Comparison of ENCODE assay signal across 1 cellular context in the genomic region with DNA sequence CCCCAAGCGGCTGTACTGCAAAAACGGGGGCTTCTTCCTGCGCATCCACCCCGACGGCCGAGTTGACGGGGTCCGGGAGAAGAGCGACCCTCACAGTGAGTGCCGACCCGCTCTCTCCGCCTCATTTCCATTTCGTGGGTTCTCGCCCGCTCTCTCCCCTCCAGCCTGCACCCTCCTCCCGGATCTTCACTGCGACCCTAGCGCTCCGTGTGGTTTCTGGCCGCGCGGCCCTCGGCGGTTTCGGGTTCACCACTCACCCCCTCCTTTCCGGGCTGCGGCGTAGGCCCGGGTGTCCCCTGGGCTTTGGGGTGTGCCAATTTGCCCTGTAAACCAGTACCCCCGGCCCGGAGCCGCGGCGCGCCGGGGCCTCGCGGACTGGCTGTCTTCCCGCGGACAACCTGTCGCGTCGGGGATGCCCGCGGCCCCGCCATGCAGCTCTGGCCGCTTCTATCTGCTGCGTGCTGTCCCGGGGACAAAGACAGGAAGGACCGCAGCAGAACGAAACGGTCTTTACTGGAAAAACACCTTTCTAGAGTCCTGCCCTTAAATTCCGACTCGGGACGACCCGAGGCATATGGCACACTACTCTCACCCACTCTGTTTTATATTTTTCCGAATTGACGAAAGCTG.
A peak's percentile ranks its signal among the peaks of the same experiment; 100 is the strongest.
TF ChIP-seq lines count a peak whose summit lies in the region.

No MANE protein-coding gene starts in this region.

TF ChIP-seq in K562, 482 proteins besides CTCF, POLR2A, EP300 and RAD21 (continued from another document and continues in another):
- TF ChIP-seq, protein P1, sequence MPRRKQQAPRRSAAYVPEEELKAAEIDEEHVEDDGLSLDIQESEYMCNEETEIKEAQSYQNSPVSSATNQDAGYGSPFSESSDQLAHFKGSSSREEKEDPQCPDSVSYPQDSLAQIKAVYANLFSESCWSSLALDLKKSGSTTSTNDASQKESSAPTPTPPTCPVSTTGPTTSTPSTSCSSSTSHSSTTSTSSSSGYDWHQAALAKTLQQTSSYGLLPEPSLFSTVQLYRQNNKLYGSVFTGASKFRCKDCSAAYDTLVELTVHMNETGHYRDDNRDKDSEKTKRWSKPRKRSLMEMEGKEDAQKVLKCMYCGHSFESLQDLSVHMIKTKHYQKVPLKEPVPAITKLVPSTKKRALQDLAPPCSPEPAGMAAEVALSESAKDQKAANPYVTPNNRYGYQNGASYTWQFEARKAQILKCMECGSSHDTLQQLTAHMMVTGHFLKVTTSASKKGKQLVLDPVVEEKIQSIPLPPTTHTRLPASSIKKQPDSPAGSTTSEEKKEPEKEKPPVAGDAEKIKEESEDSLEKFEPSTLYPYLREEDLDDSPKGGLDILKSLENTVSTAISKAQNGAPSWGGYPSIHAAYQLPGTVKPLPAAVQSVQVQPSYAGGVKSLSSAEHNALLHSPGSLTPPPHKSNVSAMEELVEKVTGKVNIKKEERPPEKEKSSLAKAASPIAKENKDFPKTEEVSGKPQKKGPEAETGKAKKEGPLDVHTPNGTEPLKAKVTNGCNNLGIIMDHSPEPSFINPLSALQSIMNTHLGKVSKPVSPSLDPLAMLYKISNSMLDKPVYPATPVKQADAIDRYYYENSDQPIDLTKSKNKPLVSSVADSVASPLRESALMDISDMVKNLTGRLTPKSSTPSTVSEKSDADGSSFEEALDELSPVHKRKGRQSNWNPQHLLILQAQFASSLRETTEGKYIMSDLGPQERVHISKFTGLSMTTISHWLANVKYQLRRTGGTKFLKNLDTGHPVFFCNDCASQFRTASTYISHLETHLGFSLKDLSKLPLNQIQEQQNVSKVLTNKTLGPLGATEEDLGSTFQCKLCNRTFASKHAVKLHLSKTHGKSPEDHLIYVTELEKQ (CRISPR knock-in tag; IDR thresholded peaks at IDR 0.05) = no peak
- TF ChIP-seq DMBX1 (CRISPR knock-in tag; IDR thresholded peaks at IDR 0.05; ENCODE audit: borderline replicate concordance) (no peak), ZNF507 (tag; conservative IDR thresholded peaks at IDR 0.05) (no peak), KHSRP (IDR thresholded peaks at IDR 0.05) (no peak), ZC3H11A (IDR thresholded peaks at IDR 0.05; ENCODE audit: low read depth, low read length) (no peak), JUNB (CRISPR knock-in tag; conservative IDR thresholded peaks at IDR 0.05) (no peak), NFE2 (IDR thresholded peaks at IDR 0.05; ENCODE audit: low read depth) (no peak), TAF1 (IDR thresholded peaks at IDR 0.05; ENCODE audit: control insufficient read depth, extremely low read depth, insufficient read depth, low read length, severe bottlenecking) (peak; percentile 61), RBM15 (IDR thresholded peaks at IDR 0.05; ENCODE audit: insufficient read depth, low read length) (no peak), SMARCA4 (IDR thresholded peaks at IDR 0.05) (no peak), ZNF212 (CRISPR knock-in tag; IDR thresholded peaks at IDR 0.05) (no peak), BRF1 (IDR thresholded peaks at IDR 0.05; ENCODE audit: borderline replicate concordance, extremely low read depth, insufficient read length) (no peak), CHD1 (IDR thresholded peaks at IDR 0.05; ENCODE audit: low read length) (peak; percentile 70), NCOA6 (IDR thresholded peaks at IDR 0.05) (peak; percentile 64), SRF (CRISPR knock-in tag; IDR thresholded peaks at IDR 0.05) (0 out of 4 replicates have a peak, but pooled peaks of 1 of the 2 experiments have one; percentile 48), HNRNPUL1 (IDR thresholded peaks at IDR 0.05; ENCODE audit: low read length) (no peak), SAP30 (IDR thresholded peaks at IDR 0.05; ENCODE audit: borderline replicate concordance, insufficient read depth, low read depth, low read length, poor library complexity, severe bottlenecking) (no peak)
- TF ChIP-seq, protein P2, sequence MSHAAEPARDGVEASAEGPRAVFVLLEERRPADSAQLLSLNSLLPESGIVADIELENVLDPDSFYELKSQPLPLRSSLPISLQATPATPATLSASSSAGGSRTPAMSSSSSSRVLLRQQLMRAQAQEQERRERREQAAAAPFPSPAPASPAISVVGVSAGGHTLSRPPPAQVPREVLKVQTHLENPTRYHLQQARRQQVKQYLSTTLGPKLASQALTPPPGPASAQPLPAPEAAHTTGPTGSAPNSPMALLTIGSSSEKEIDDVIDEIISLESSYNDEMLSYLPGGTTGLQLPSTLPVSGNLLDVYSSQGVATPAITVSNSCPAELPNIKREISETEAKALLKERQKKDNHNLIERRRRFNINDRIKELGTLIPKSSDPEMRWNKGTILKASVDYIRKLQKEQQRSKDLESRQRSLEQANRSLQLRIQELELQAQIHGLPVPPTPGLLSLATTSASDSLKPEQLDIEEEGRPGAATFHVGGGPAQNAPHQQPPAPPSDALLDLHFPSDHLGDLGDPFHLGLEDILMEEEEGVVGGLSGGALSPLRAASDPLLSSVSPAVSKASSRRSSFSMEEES (CRISPR knock-in tag; IDR thresholded peaks at IDR 0.05) = no peak
- TF ChIP-seq, protein P3, sequence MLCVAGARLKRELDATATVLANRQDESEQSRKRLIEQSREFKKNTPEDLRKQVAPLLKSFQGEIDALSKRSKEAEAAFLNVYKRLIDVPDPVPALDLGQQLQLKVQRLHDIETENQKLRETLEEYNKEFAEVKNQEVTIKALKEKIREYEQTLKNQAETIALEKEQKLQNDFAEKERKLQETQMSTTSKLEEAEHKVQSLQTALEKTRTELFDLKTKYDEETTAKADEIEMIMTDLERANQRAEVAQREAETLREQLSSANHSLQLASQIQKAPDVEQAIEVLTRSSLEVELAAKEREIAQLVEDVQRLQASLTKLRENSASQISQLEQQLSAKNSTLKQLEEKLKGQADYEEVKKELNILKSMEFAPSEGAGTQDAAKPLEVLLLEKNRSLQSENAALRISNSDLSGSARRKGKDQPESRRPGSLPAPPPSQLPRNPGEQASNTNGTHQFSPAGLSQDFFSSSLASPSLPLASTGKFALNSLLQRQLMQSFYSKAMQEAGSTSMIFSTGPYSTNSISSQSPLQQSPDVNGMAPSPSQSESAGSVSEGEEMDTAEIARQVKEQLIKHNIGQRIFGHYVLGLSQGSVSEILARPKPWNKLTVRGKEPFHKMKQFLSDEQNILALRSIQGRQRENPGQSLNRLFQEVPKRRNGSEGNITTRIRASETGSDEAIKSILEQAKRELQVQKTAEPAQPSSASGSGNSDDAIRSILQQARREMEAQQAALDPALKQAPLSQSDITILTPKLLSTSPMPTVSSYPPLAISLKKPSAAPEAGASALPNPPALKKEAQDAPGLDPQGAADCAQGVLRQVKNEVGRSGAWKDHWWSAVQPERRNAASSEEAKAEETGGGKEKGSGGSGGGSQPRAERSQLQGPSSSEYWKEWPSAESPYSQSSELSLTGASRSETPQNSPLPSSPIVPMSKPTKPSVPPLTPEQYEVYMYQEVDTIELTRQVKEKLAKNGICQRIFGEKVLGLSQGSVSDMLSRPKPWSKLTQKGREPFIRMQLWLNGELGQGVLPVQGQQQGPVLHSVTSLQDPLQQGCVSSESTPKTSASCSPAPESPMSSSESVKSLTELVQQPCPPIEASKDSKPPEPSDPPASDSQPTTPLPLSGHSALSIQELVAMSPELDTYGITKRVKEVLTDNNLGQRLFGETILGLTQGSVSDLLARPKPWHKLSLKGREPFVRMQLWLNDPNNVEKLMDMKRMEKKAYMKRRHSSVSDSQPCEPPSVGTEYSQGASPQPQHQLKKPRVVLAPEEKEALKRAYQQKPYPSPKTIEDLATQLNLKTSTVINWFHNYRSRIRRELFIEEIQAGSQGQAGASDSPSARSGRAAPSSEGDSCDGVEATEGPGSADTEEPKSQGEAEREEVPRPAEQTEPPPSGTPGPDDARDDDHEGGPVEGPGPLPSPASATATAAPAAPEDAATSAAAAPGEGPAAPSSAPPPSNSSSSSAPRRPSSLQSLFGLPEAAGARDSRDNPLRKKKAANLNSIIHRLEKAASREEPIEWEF (CRISPR knock-in tag; IDR thresholded peaks at IDR 0.05) = no peak
- TF ChIP-seq, protein P4, sequence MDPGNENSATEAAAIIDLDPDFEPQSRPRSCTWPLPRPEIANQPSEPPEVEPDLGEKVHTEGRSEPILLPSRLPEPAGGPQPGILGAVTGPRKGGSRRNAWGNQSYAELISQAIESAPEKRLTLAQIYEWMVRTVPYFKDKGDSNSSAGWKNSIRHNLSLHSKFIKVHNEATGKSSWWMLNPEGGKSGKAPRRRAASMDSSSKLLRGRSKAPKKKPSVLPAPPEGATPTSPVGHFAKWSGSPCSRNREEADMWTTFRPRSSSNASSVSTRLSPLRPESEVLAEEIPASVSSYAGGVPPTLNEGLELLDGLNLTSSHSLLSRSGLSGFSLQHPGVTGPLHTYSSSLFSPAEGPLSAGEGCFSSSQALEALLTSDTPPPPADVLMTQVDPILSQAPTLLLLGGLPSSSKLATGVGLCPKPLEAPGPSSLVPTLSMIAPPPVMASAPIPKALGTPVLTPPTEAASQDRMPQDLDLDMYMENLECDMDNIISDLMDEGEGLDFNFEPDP (CRISPR knock-in tag; IDR thresholded peaks at IDR 0.05) = no peak
- TF ChIP-seq, protein P5, sequence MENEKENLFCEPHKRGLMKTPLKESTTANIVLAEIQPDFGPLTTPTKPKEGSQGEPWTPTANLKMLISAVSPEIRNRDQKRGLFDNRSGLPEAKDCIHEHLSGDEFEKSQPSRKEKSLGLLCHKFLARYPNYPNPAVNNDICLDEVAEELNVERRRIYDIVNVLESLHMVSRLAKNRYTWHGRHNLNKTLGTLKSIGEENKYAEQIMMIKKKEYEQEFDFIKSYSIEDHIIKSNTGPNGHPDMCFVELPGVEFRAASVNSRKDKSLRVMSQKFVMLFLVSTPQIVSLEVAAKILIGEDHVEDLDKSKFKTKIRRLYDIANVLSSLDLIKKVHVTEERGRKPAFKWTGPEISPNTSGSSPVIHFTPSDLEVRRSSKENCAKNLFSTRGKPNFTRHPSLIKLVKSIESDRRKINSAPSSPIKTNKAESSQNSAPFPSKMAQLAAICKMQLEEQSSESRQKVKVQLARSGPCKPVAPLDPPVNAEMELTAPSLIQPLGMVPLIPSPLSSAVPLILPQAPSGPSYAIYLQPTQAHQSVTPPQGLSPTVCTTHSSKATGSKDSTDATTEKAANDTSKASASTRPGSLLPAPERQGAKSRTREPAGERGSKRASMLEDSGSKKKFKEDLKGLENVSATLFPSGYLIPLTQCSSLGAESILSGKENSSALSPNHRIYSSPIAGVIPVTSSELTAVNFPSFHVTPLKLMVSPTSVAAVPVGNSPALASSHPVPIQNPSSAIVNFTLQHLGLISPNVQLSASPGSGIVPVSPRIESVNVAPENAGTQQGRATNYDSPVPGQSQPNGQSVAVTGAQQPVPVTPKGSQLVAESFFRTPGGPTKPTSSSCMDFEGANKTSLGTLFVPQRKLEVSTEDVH (IDR thresholded peaks at IDR 0.05; ENCODE audit: low read depth, partially characterized antibody) = no peak
- TF ChIP-seq, protein P6, sequence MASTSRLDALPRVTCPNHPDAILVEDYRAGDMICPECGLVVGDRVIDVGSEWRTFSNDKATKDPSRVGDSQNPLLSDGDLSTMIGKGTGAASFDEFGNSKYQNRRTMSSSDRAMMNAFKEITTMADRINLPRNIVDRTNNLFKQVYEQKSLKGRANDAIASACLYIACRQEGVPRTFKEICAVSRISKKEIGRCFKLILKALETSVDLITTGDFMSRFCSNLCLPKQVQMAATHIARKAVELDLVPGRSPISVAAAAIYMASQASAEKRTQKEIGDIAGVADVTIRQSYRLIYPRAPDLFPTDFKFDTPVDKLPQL (IDR thresholded peaks at IDR 0.05; ENCODE audit: extremely low read depth, insufficient read length) = no peak
- TF ChIP-seq, protein P7, sequence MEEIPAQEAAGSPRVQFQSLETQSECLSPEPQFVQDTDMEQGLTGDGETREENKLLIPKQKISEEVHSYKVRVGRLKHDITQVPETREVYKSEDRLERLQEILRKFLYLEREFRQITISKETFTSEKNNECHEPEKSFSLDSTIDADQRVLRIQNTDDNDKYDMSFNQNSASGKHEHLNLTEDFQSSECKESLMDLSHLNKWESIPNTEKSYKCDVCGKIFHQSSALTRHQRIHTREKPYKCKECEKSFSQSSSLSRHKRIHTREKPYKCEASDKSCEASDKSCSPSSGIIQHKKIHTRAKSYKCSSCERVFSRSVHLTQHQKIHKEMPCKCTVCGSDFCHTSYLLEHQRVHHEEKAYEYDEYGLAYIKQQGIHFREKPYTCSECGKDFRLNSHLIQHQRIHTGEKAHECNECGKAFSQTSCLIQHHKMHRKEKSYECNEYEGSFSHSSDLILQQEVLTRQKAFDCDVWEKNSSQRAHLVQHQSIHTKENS (CRISPR knock-in tag; IDR thresholded peaks at IDR 0.05) = no peak
- TF ChIP-seq, protein P8, sequence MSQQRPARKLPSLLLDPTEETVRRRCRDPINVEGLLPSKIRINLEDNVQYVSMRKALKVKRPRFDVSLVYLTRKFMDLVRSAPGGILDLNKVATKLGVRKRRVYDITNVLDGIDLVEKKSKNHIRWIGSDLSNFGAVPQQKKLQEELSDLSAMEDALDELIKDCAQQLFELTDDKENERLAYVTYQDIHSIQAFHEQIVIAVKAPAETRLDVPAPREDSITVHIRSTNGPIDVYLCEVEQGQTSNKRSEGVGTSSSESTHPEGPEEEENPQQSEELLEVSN (IDR thresholded peaks at IDR 0.05; ENCODE audit: borderline replicate concordance in 1 of 2, extremely low read depth in 1 of 2, insufficient read depth in 1 of 2, insufficient read length in 1 of 2, low read depth in 1 of 2, low read length in 1 of 2, poor library complexity in 1 of 2, severe bottlenecking in 1 of 2) = peak; percentile 32 to 75
- TF ChIP-seq, protein P9, sequence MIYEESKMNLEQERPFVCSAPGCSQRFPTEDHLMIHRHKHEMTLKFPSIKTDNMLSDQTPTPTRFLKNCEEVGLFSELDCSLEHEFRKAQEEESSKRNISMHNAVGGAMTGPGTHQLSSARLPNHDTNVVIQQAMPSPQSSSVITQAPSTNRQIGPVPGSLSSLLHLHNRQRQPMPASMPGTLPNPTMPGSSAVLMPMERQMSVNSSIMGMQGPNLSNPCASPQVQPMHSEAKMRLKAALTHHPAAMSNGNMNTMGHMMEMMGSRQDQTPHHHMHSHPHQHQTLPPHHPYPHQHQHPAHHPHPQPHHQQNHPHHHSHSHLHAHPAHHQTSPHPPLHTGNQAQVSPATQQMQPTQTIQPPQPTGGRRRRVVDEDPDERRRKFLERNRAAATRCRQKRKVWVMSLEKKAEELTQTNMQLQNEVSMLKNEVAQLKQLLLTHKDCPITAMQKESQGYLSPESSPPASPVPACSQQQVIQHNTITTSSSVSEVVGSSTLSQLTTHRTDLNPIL (CRISPR knock-in tag; IDR thresholded peaks at IDR 0.05) = no peak
- TF ChIP-seq, protein P10, sequence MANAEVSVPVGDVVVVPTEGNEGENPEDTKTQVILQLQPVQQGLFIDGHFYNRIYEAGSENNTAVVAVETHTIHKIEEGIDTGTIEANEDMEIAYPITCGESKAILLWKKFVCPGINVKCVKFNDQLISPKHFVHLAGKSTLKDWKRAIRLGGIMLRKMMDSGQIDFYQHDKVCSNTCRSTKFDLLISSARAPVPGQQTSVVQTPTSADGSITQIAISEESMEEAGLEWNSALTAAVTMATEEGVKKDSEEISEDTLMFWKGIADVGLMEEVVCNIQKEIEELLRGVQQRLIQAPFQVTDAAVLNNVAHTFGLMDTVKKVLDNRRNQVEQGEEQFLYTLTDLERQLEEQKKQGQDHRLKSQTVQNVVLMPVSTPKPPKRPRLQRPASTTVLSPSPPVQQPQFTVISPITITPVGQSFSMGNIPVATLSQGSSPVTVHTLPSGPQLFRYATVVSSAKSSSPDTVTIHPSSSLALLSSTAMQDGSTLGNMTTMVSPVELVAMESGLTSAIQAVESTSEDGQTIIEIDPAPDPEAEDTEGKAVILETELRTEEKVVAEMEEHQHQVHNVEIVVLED (CRISPR knock-in tag; IDR thresholded peaks at IDR 0.05) = no peak
